Comparison of ENCODE assay signal across 13 cellular contexts in genomic region chr6:15907914-15908518, GRCh38.
DNase-seq lines count a peak whose midpoint lies in the region; TF ChIP-seq lines count a peak whose summit lies in the region.
"Had no signal": no experiment of that assay in that cellular context is flagged by ENCODE, and none has a peak within 500 bp of the region (broad histone marks: within the 10 kb centered on the region; RNA-seq: fewer than 3 reads in every experiment).

No MANE protein-coding gene starts in this region.

- no peaks in the 10 kb centered on the region for H3K36me3 ChIP-seq in KMS-11 (ENCODE audit: insufficient read depth)
- H3K36me3 ChIP-seq in stomach, result no peaks in the 10 kb centered on the region
- H3K36me3 ChIP-seq in ovary, result no peaks in the 10 kb centered on the region
- H3K36me3 ChIP-seq: heart right ventricle, SJSA1 had no signal

- DNase-seq in NCI-H748 (lab: John Stamatoyannopoulos, UW; ENCODE audit: unreplicated experiment) (peak; percentile 100), epithelial cell of esophagus (ENCODE audit: low read depth) (peak; percentile 92), stomach (peak; percentile 66), ovary (no peak), posterior vena cava (ENCODE audit: low spot score) (no peak)
- no peak for DNase-seq in central memory CD4-positive, alpha-beta T cell
- DNase-seq: H9; heart right ventricle; NCI-H2171 treated with DMSO at 0.1 percent for 48 hours; stimulated activated CD4-positive, alpha-beta T cell treated with anti-CD3 and anti-CD28 coated beads, Interleukin-2, amount 100 ng/mL, for 24 hours had no signal

- no peaks in the 10 kb centered on the region for H3K9me3 ChIP-seq in stomach
- H3K9me3 ChIP-seq in ovary, result no peaks in the 10 kb centered on the region
- H3K9me3 ChIP-seq: heart right ventricle, SJSA1 had no signal

- TF ChIP-seq POLR2A in stomach (IDR thresholded peaks at IDR 0.05) (no peak), ovary (IDR thresholded peaks at IDR 0.05) (no peak)

- H3K4me3 ChIP-seq in KMS-11 (IDR thresholded peaks at IDR 0.05; ENCODE audit: insufficient read depth, low read depth, low read length) (no peak overlapping the region), epithelial cell of esophagus (ENCODE audit: low read length) (no peak overlapping the region), stomach (no peak overlapping the region), ovary (no peak overlapping the region)
- H3K4me3 ChIP-seq: heart right ventricle, lung, SJSA1 had no signal

- no peaks in the 10 kb centered on the region for H3K27me3 ChIP-seq in KMS-11 (ENCODE audit: insufficient read depth, low read depth)
- no peaks in the 10 kb centered on the region for H3K27me3 ChIP-seq in stomach
- H3K27me3 ChIP-seq in ovary, result no peaks in the 10 kb centered on the region
- H3K27me3 ChIP-seq: heart right ventricle, SJSA1 had no signal

- intact Hi-C loops in stomach (cut with DNase I; ENCODE audit: low total_unique reads) (no loop called here), ovary (cut with DNase I) (no loop called here), posterior vena cava (cut with DNase I) (no loop called here)

- H3K79me2 ChIP-seq in KMS-11 (ENCODE audit: insufficient read depth, low read depth), result no peaks in the 10 kb centered on the region

- H4K20me1 ChIP-seq in KMS-11 (ENCODE audit: insufficient read depth), result no peaks in the 10 kb centered on the region

- TF ChIP-seq EP300 in stomach (IDR thresholded peaks at IDR 0.05) (no peak), ovary (IDR thresholded peaks at IDR 0.05) (no peak)

- TF ChIP-seq CTCF in KMS-11 (conservative IDR thresholded peaks at IDR 0.05; ENCODE audit: low read depth, low read length) (no peak), epithelial cell of esophagus (IDR thresholded peaks at IDR 0.05; ENCODE audit: insufficient read depth, low read depth, low read length, missing control alignments) (no peak), stomach (IDR thresholded peaks at IDR 0.05) (no peak), ovary (IDR thresholded peaks at IDR 0.05) (no peak)

- H2AFZ ChIP-seq in KMS-11 (ENCODE audit: low read depth), result peak overlapping the region; percentile 47; the same call in 1 of the 2 replicates

- no peak overlapping the region for H3K9ac ChIP-seq in KMS-11

- H3K4me1 ChIP-seq in KMS-11 (ENCODE audit: low read depth, poor library complexity, severe bottlenecking) (no peaks in the 10 kb centered on the region), stomach (peaks cover 0 to 11% (median 0%) of the 10 kb centered on the region in 4 donors), ovary (ENCODE audit: insufficient read depth) (no peaks in the 10 kb centered on the region)
- H3K4me1 ChIP-seq: SJSA1 had no signal

- no peak overlapping the region for H3K4me2 ChIP-seq in KMS-11

- H3K27ac ChIP-seq in KMS-11, result no peak overlapping the region
- no peak overlapping the region for H3K27ac ChIP-seq in stomach
- H3K27ac ChIP-seq in ovary, result no peak overlapping the region
- H3K27ac ChIP-seq: heart right ventricle, SJSA1 had no signal

- 27 to 59% (median 48%) methylated on average over 11 of the region's 11 CpGs for WGBS in stomach, 5 donors
- 85 to 87% (median 87%) methylated on average over 11 of the region's 11 CpGs for WGBS in ovary, 3 donors

Comparison
In these comparisons a context has a peak if more than half of its experiments do, and no peak if none do; other contexts are left out.
1. DNase-seq: peak in NCI-H748 (single experiment), epithelial cell of esophagus (single experiment) and stomach (single experiment); none in ovary (0 of 5), posterior vena cava (single experiment) and central memory CD4-positive, alpha-beta T cell (single experiment).